ENCODE assay signal across 25 cellular contexts in the genomic region with DNA sequence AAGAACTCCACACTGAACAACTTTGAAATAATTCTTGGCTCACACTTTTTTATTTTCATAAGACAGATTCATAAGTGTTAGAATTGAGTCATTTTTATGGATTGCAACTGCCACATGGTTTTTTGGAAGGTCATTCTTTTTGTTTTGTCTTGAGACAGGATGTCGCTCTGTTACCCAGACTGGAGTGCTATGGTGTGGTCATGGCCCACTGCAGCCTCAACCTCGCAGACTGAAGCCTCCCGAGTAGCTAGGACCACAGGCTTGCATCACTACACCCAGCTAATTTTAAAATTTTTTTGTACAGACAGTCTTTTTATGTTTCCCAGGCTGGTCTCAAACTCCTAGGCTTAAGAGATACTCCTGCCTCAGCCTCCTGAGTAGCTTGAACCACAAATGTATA.
"Had no signal": no experiment of that assay in that cellular context is flagged by ENCODE, and none has a peak within 500 bp of the region (broad histone marks: within the 10 kb centered on the region; RNA-seq: fewer than 3 reads in every experiment).

No MANE protein-coding gene starts in this region.

- H3K9me3 ChIP-seq: gastroesophageal sphincter, heart left ventricle, right lobe of liver, thoracic aorta, tibial nerve, upper lobe of right lung, uterus had no signal

- ATAC-seq: esophagus mucosa; foreskin keratinocyte; gastroesophageal sphincter; heart left ventricle; left lobe of liver; right lobe of liver; stimulated activated effector memory CD8-positive, alpha-beta T cell treated with anti-CD3 and anti-CD28 coated beads, Interleukin-12 subunit alpha, Interleukin-12 subunit beta, amount 100 ng/mL, for 72 hours; upper lobe of right lung had no signal

- H3K27me3 Mint-ChIP-seq: memory B cell, progenitor cell of endocrine pancreas had no signal

- H2AFZ ChIP-seq: neural progenitor cell, parathyroid adenoma had no signal

- H3K4me3 Mint-ChIP-seq: immature natural killer cell; memory B cell; nephron; neural progenitor cell; stimulated activated effector memory CD8-positive, alpha-beta T cell treated with anti-CD3 and anti-CD28 coated beads, Interleukin-12 subunit alpha, Interleukin-12 subunit beta, amount 100 ng/mL, for 72 hours had no signal

- DNase-seq: cerebellar nuclear complex; dorsolateral prefrontal cortex; effector CD4-positive, alpha-beta T cell; foreskin keratinocyte; heart left ventricle; hippocampal formation; immature natural killer cell; right lobe of liver; stimulated activated CD4-positive, alpha-beta T cell treated with anti-CD3 and anti-CD28 coated beads, Interleukin-2, amount 100 ng/mL, for 24 hours; stimulated activated CD4-positive, alpha-beta T cell treated with anti-CD3 and anti-CD28 coated beads, Interleukin-4, amount 100 ng/mL, for 24 hours; stimulated activated naive CD4-positive, alpha-beta T cell treated with Interleukin-2 at 50 U/mL for 16 hours; upper lobe of right lung; uterus had no signal

- H3K4me2 ChIP-seq: neural progenitor cell had no signal

- H3K4me1 ChIP-seq: foreskin keratinocyte, gastroesophageal sphincter, heart left ventricle, neural progenitor cell, parathyroid adenoma, right lobe of liver, tibial nerve, upper lobe of right lung, uterus had no signal

- H3K27ac Mint-ChIP-seq: memory B cell; nephron; neural progenitor cell; progenitor cell of endocrine pancreas; stimulated activated effector memory CD8-positive, alpha-beta T cell treated with anti-CD3 and anti-CD28 coated beads, Interleukin-12 subunit alpha, Interleukin-12 subunit beta, amount 100 ng/mL, for 72 hours had no signal

- H3K27ac ChIP-seq: dorsolateral prefrontal cortex, foreskin keratinocyte, gastroesophageal sphincter, heart left ventricle, neural progenitor cell, parathyroid adenoma, right lobe of liver, thoracic aorta, tibial nerve, upper lobe of right lung, uterus had no signal

- H3K9ac ChIP-seq: neural progenitor cell, parathyroid adenoma had no signal

- H3K9me3 Mint-ChIP-seq: immature natural killer cell, memory B cell, neural progenitor cell had no signal

- H3K4me1 Mint-ChIP-seq: memory B cell, nephron, neural progenitor cell had no signal

- H3K27me3 ChIP-seq: dorsolateral prefrontal cortex, foreskin keratinocyte, gastroesophageal sphincter, heart left ventricle, neural progenitor cell, right lobe of liver, tibial nerve, upper lobe of right lung, uterus had no signal

- H3K4me3 ChIP-seq: dorsolateral prefrontal cortex, gastroesophageal sphincter, heart left ventricle, lung, neural progenitor cell, right lobe of liver, thoracic aorta, tibial nerve, upper lobe of right lung, uterus had no signal

- H3K36me3 ChIP-seq: uterus had no signal
